Comparison of ENCODE assay signal across 8 cellular contexts in the genomic region with DNA sequence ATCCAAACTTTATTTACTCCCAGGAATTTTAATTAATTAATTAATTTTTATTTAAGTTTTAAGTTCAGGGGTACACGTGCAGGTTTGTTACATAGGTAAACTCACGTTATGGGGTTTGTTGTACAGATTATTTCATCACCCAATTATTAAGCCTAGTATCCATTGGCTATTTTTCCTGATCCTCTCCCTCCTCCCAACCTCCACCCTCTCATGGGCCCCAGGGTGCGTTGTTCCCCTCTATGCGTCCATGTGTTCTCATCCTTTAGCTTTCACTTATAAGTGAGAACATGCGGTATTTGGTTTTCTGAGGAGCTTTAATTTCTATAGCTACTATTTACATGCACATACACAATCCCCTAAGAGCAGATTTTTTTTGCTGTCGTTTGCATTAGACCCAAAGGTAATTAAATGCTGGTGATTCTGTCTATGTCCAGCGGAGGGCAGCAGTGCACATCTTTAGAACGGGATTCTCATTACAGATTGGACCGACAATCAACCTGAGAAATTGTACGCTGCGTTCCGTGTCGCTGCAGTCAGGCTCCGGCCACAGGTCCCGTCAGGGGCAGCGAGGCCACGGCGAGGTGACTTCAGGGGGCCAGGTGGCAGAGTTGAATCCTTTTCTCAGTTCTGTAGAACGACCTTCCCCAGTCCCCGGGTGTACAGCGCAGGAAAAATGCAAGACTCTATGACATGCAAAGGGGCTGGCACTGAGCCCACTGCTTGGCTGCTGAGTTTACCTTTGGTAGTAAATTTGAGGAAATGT. TPM values are rescaled to one million over a fixed set of nuclear protein-coding genes. Genes with fewer than 3 reads are reported as not detected.
A peak's percentile ranks its signal among the peaks of the same experiment; 100 is the strongest.
DNase-seq lines count a peak whose midpoint lies in the region; ATAC-seq and TF ChIP-seq lines count a peak whose summit lies in the region.

No MANE protein-coding gene starts in this region.

- DNase-seq in AG10803 (ENCODE audit: low read depth) (peak; percentile 50), NCI-H345 treated with DMSO at 0.1 percent for 48 hours (lab: John Stamatoyannopoulos, UW; ENCODE audit: unreplicated experiment) (peak; percentile 80), cerebellum (ENCODE audit: low spot score) (peak; percentile 45), left kidney (ENCODE audit: low read depth, low spot score) (peak; percentile 94)
- DNase-seq in activated CD4-positive, alpha-beta T cell treated with anti-CD3 and anti-CD28 coated beads for 1 hour = peak; percentile 65
- DNase-seq in stimulated activated CD4-positive, alpha-beta T cell treated with anti-CD3 and anti-CD28 coated beads, Interleukin-2, amount 100 ng/mL, for 4 hours (ENCODE audit: low read depth) = peak; percentile 65

- TF ChIP-seq CTCF in AG10803 (conservative IDR thresholded peaks at IDR 0.05; ENCODE audit: low read length) = peak; percentile 83

- ATAC-seq in GM19043 (IDR thresholded peaks at IDR 0.05; ENCODE audit: low read depth, unreplicated experiment) (peak; percentile 85), HG03342 (IDR thresholded peaks at IDR 0.05; ENCODE audit: unreplicated experiment) (peak; percentile 92)

- peak overlapping the region; percentile 56 for H3K4me3 ChIP-seq in AG10803 (ENCODE audit: low read length)

RNA-seq across cellular contexts. Expression of a gene that starts 11.6 kb away (rescaled TPM):
- total RNA-seq in cerebellum = 0.27 TPM

RNA-seq across cellular contexts. Expression of a gene that starts 51.9 kb away (rescaled TPM):
- total RNA-seq in cerebellum = 11.0 TPM

Comparison
In these comparisons a context has a peak if more than half of its experiments do, and no peak if none do; other contexts are left out.
1. Peak in every context shown above with its lines: DNase-seq, ATAC-seq and H3K4me3 ChIP-seq.